Comparison of ENCODE assay signal across 8 cellular contexts in genomic region chr17:76382803-76383644, GRCh38. TPM values are rescaled to one million over a fixed set of nuclear protein-coding genes. Genes with fewer than 3 reads are reported as not detected.
DNase-seq lines count a peak whose midpoint lies in the region; ATAC-seq lines count a peak whose summit lies in the region.

No MANE protein-coding gene starts in this region.

- H3K4me3 ChIP-seq in NT2/D1 (ENCODE audit: insufficient read length, low read depth), result peak overlapping the region; percentile 69
- peak overlapping the region; percentile 68 for H3K4me3 ChIP-seq in rectal smooth muscle tissue (ENCODE audit: low read length)

- H3K36me3 ChIP-seq in NT2/D1 (ENCODE audit: insufficient read depth, insufficient read length, low read length), result peaks cover 22% of the 10 kb centered on the region
- H3K36me3 ChIP-seq in rectal smooth muscle tissue (ENCODE audit: control insufficient read depth, insufficient read depth, low read length), result no peaks in the 10 kb centered on the region

- intact Hi-C loops in Right ventricle myocardium superior (cut with DNase I), result no loop called here

- H3K27me3 ChIP-seq in NT2/D1 (ENCODE audit: insufficient read depth, insufficient read length) (peaks cover 14% of the 10 kb centered on the region), rectal smooth muscle tissue (ENCODE audit: control insufficient read depth, insufficient read depth, low read length) (no peaks in the 10 kb centered on the region)

- H3K9me3 ChIP-seq in NT2/D1 (ENCODE audit: insufficient read depth, low read length), result peaks cover 5% of the 10 kb centered on the region; the same call in 1 of the 2 replicates

- DNase-seq in activated T-cell treated with anti-CD3 and anti-CD28 coated beads for 1 hour (ENCODE audit: low read depth), result peak; percentile 42
- DNase-seq in activated T-cell treated with anti-CD3 and anti-CD28 coated beads, Interleukin-2, amount 50 U/mL, for 1 hour, result no peak
- no peak for DNase-seq in NT2/D1 (ENCODE audit: low read depth, low spot score)
- peak; percentile 36 for DNase-seq in activated gamma-delta T cell treated with anti-CD3 and anti-CD28 coated beads, Interleukin-2, amount 50 U/mL, for 16 hours (ENCODE audit: low read depth)
- peak; percentile 80 for DNase-seq in Right ventricle myocardium superior
- no peak for DNase-seq in cortex of kidney (lab: John Stamatoyannopoulos, UW)

- H3K9ac ChIP-seq in NT2/D1 (ENCODE audit: insufficient read length, low read depth) (peak overlapping the region; percentile 94), rectal smooth muscle tissue (ENCODE audit: low read length) (peak overlapping the region; percentile 10)

- H3K27ac ChIP-seq in rectal smooth muscle tissue (ENCODE audit: low read depth, low read length), result peak overlapping the region; percentile 55

- ATAC-seq in Right ventricle myocardium superior (ENCODE audit: poor library complexity) (peak; percentile 36), GM19463 (IDR thresholded peaks at IDR 0.05; ENCODE audit: unreplicated experiment) (no peak)

- peaks cover 27% of the 10 kb centered on the region for H3K4me1 ChIP-seq in NT2/D1 (ENCODE audit: insufficient read depth, insufficient read length)
- H3K4me1 ChIP-seq in rectal smooth muscle tissue (ENCODE audit: control insufficient read depth, insufficient read depth, low read length), result peaks cover 5% of the 10 kb centered on the region

RNA-seq across cellular contexts. Expression of gene SPHK1, which starts 1.4 kb away (rescaled TPM):
- 2.0 TPM for total RNA-seq in Right ventricle myocardium superior

RNA-seq across cellular contexts. Expression of gene PRPSAP1, which starts 29.3 kb away (rescaled TPM):
- total RNA-seq in Right ventricle myocardium superior, result 31.9 TPM

Comparison
In these comparisons a context has a peak if more than half of its experiments do, and no peak if none do; other contexts are left out.
1. DNase-seq: peak in activated T-cell treated with anti-CD3 and anti-CD28 coated beads for 1 hour (single experiment), activated gamma-delta T cell treated with anti-CD3 and anti-CD28 coated beads, Interleukin-2, amount 50 U/mL, for 16 hours (single experiment) and Right ventricle myocardium superior (single experiment); none in activated T-cell treated with anti-CD3 and anti-CD28 coated beads, Interleukin-2, amount 50 U/mL, for 1 hour (single experiment), NT2/D1 (single experiment) and cortex of kidney (single experiment).